In genomic region chr1:94417962-94418663, GRCh38 we compare ENCODE assay signal across 8 cellular contexts. TPM values are rescaled to one million over a fixed set of nuclear protein-coding genes. Genes with fewer than 3 reads are reported as not detected.
DNase-seq lines count a peak whose midpoint lies in the region; ATAC-seq lines count a peak whose summit lies in the region.

TSS of gene ABCD3 (plus strand) at chr1:94418389. CDS start at chr1:94418479, 90 bp downstream.

- peak within 1 kb of the TSS in 7 of 8 donors; percentile 47 to 89 (median 81) for H3K27ac Mint-ChIP-seq in CD8-positive, alpha-beta memory T cell

- peaks cover 31% of the 10 kb centered on the region for H3K4me1 ChIP-seq in CD8-positive, alpha-beta memory T cell (ENCODE audit: insufficient read depth, low read length)

- no peaks in the 10 kb centered on the region for H3K27me3 ChIP-seq in CD8-positive, alpha-beta memory T cell (ENCODE audit: insufficient read depth, low read length, poor library complexity, severe bottlenecking)

- H3K9me3 ChIP-seq in CD8-positive, alpha-beta memory T cell (ENCODE audit: low read length), result no peaks in the 10 kb centered on the region

- POLR2A ChIA-PET in CD8-positive, alpha-beta memory T cell (lab: Charles Lee), result interaction anchor here (0.6 to 1.0 kb wide), 3 partner anchors 572 to 1586 kb away, joined by 3 to 13 read pairs (median 3); partner anchors contain the start of gene RPL5

- no peak within 1 kb of the TSS for H3K4me3 Mint-ChIP-seq in CD8-positive, alpha-beta memory T cell

- DNase-seq in CD8-positive, alpha-beta memory T cell, result peak; percentile 96 to 99 (median 98)
- DNase-seq in HS-27A (ENCODE audit: low read depth), result peak; percentile 96
- DNase-seq in NK-92 (lab: John Stamatoyannopoulos, UW; ENCODE audit: unreplicated experiment), result peak; percentile 64
- peak; percentile 94 to 96 for DNase-seq in activated CD8-positive, alpha-beta memory T cell treated with anti-CD3 and anti-CD28 coated beads for 1 hour (ENCODE audit: extremely low read depth in 1 of 2, low read depth in 1 of 2)
- peak; percentile 94 for DNase-seq in effector CD4-positive, alpha-beta T cell
- peak; percentile 95 to 97 for DNase-seq in lung microvascular endothelial cell (ENCODE audit: low read depth in 2 of 2)
- peak; percentile 94 to 98 (median 95) for DNase-seq in stimulated activated CD4-positive, alpha-beta T cell treated with anti-CD3 and anti-CD28 coated beads, TNF-alpha, amount 100 ng/mL, for 4 hours (ENCODE audit: low read depth in 3 of 3)

- H3K4me1 Mint-ChIP-seq in CD8-positive, alpha-beta memory T cell, result peaks cover 29 to 43% (median 37%) of the 10 kb centered on the region in 3 donors

- peaks cover 0 to 5% (median 0%) of the 10 kb centered on the region in 3 donors for H3K36me3 Mint-ChIP-seq in CD8-positive, alpha-beta memory T cell

- H3K27ac ChIP-seq in CD8-positive, alpha-beta memory T cell (ENCODE audit: low read depth, low read length), result peak within 1 kb of the TSS; percentile 62

- H3K9me3 Mint-ChIP-seq in CD8-positive, alpha-beta memory T cell, result no peaks in the 10 kb centered on the region

- CTCF ChIA-PET in CD8-positive, alpha-beta memory T cell (lab: Charles Lee), result interaction anchor here (1.0 kb wide), 1 partner anchor 574 kb away, joined by 3 read pairs; no protein-coding TSS in a partner anchor

- H3K36me3 ChIP-seq in CD8-positive, alpha-beta memory T cell (ENCODE audit: insufficient read depth, low read length), result no peaks in the 10 kb centered on the region

- peak within 1 kb of the TSS; percentile 65 for H3K4me3 ChIP-seq in CD8-positive, alpha-beta memory T cell (ENCODE audit: low read length)

- H3K27me3 Mint-ChIP-seq in CD8-positive, alpha-beta memory T cell, result peaks cover 1 to 6% of the 10 kb centered on the region in 2 donors

- ATAC-seq in GM19468 (IDR thresholded peaks at IDR 0.05; ENCODE audit: extremely low read depth, unreplicated experiment), result peak; percentile 93

RNA-seq across cellular contexts. Expression of gene ABCD3, which starts in this region (rescaled TPM):
- 10 to 100 TPM; 36.7 to 38.8 TPM for total RNA-seq in CD8-positive, alpha-beta memory T cell
- 28.3 TPM for polyA plus RNA-seq in CD8-positive, alpha-beta memory T cell
- total RNA-seq in lung microvascular endothelial cell, result 25.7 and 29.6 TPM in 2 replicates

Comparison
In these comparisons a context has a peak if more than half of its experiments do, and no peak if none do; other contexts are left out.
1. Peak in every context shown above with its lines: DNase-seq, ATAC-seq, H3K4me3 ChIP-seq and H3K27ac ChIP-seq.